Comparison of ENCODE assay signal across 15 cellular contexts in the genomic region with DNA sequence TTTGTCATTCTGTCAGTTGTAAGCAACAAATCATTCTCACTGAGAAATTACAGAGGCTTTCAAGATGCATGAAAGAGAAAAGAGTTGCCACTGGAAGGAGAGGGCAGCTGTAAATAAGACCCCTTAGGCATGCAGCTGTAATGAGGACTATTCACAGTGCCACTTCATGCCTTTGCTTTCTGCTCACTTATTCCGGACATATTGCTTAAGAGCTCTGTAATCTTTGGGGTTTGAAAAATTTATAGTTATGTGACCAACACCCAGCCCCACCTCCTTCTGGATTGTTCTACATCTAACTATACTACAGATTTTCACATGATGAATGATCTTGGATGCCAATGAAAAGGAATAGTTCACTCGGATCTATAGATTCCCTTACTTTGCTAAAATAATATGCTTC.
"Had no signal": no experiment of that assay in that cellular context is flagged by ENCODE, and none has a peak within 500 bp of the region (broad histone marks: within the 10 kb centered on the region; RNA-seq: fewer than 3 reads in every experiment).

No MANE protein-coding gene starts in this region.

- H3K27ac ChIP-seq: cardiac muscle cell, coronary artery, hepatocyte, spleen, tibial nerve had no signal

- H3K27ac Mint-ChIP-seq: activated CD4-positive, alpha-beta memory T cell treated with anti-CD3 and anti-CD28 coated beads, Interleukin-2, amount 10 ng/mL, durations not matched to agents 7 days and 5 days; stimulated activated memory B cell treated with anti-CD40 and anti-IgM and Interleukin-4, amounts not matched to agents 10 μg/mL and 1 μg/mL and 100 μg/mL, for 72 hours had no signal

- DNase-seq: activated CD4-positive, alpha-beta memory T cell treated with anti-CD3 and anti-CD28 coated beads, Interleukin-2, amount 10 ng/mL, durations not matched to agents 7 days and 5 days; activated CD4-positive, alpha-beta T cell treated with anti-CD3 and anti-CD28 coated beads for 1 hour; activated gamma-delta T cell treated with Interleukin-2 at 50 U/mL for 16 hours; activated T-cell treated with anti-CD3 and anti-CD28 coated beads, Interleukin-2, amount 50 U/mL, for 48 hours; effector CD8-positive, alpha-beta T cell; posterior cingulate gyrus; right cardiac atrium; spleen; stimulated activated CD4-positive, alpha-beta T cell treated with anti-CD3 and anti-CD28 coated beads, Interleukin-1b, Interleukin-23, amount 100 ng/mL, for 48 hours; T-helper 9 cell had no signal

- H3K36me3 Mint-ChIP-seq: stimulated activated memory B cell treated with anti-CD40 and anti-IgM and Interleukin-4, amounts not matched to agents 10 μg/mL and 1 μg/mL and 100 μg/mL, for 72 hours had no signal

- H3K36me3 ChIP-seq: cardiac muscle cell, spleen, tibial nerve had no signal

- H3K4me3 ChIP-seq: cardiac muscle cell, coronary artery, hepatocyte, spleen, tibial nerve had no signal

- H3K9me3 ChIP-seq: spleen, tibial nerve had no signal

- ATAC-seq: right cardiac atrium; stimulated activated memory B cell treated with anti-CD40 and anti-IgM and Interleukin-4, amounts not matched to agents 10 μg/mL and 1 μg/mL and 100 μg/mL, for 72 hours had no signal

- H3K27me3 ChIP-seq: cardiac muscle cell, hepatocyte, tibial nerve had no signal

- H2AFZ ChIP-seq: hepatocyte had no signal

- H3K79me2 ChIP-seq: hepatocyte had no signal

- H3K9me3 Mint-ChIP-seq: activated CD4-positive, alpha-beta memory T cell treated with anti-CD3 and anti-CD28 coated beads, Interleukin-2, amount 10 ng/mL, durations not matched to agents 7 days and 5 days; stimulated activated memory B cell treated with anti-CD40 and anti-IgM and Interleukin-4, amounts not matched to agents 10 μg/mL and 1 μg/mL and 100 μg/mL, for 72 hours had no signal

- H3K4me2 ChIP-seq: hepatocyte had no signal
